Comparison of ENCODE assay signal across 19 cellular contexts in the genomic region with DNA sequence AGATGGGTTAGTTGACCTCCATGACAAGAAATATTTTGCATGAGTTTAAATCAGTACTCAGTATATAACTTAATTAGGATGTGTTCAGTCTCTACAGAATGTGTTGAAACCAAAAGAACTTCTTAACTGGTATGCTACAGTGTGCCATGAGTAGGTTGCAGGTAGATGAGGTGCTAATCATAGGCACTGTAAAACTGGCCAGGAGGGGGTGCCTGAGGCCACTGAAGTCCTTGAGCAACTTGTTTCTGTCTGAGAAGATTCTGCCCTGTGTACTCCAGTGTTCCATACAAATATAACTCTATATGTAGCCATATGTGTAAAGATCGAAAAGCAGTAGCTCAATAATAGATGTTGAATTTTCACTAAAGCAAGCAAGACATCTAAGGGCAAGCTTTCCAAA.
A peak's percentile ranks its signal among the peaks of the same experiment; 100 is the strongest.
DNase-seq lines count a peak whose midpoint lies in the region; FAIRE-seq and TF ChIP-seq lines count a peak whose summit lies in the region.
"Had no signal": no experiment of that assay in that cellular context is flagged by ENCODE, and none has a peak within 500 bp of the region (broad histone marks: within the 10 kb centered on the region; RNA-seq: fewer than 3 reads in every experiment).

No MANE protein-coding gene starts in this region.

- no peak overlapping the region for H3K9ac ChIP-seq in keratinocyte (ENCODE audit: control insufficient read depth, extremely low read depth, insufficient read depth, low read length)

- H3K27me3 ChIP-seq in keratinocyte (ENCODE audit: control insufficient read depth, extremely low read depth, insufficient read depth, low read length): no peaks in the 10 kb centered on the region

- H3K79me2 ChIP-seq in keratinocyte (ENCODE audit: control insufficient read depth, insufficient read depth, low read length): no peaks in the 10 kb centered on the region

- peak; percentile 11; the same call in 1 of the 2 replicates for TF ChIP-seq RAD21 in Ishikawa (IDR thresholded peaks at IDR 0.05; ENCODE audit: low read depth)

- dilution Hi-C loops in keratinocyte (cut with MboI; ENCODE audit: extremely low pct_ligation_motif_present, low sequenced_read_pairs): no loop called here

- no peak overlapping the region for H3K27ac Mint-ChIP-seq in glutamatergic neuron (ENCODE audit: unreplicated experiment)
- H3K27ac Mint-ChIP-seq: activated T-helper 17 cell treated with anti-CD3 and anti-CD28 coated beads, Interleukin-2, amount 50 U/mL, for 72 hours; B cell had no signal

- no peak overlapping the region for H2AFZ ChIP-seq in keratinocyte (ENCODE audit: control insufficient read depth, low read length)

- H3K9me1 ChIP-seq in keratinocyte (ENCODE audit: control insufficient read depth, extremely low read depth, insufficient read depth, low read length): no peaks in the 10 kb centered on the region

- FAIRE-seq in keratinocyte (lab: Jason Lieb, UNC): no peak
- FAIRE-seq: K562 had no signal

- no peaks in the 10 kb centered on the region for H3K36me3 ChIP-seq in keratinocyte (ENCODE audit: control insufficient read depth in 2 of 2, extremely low read depth in 1 of 2, insufficient read depth in 2 of 2, low read length in 2 of 2)

- H3K4me1 ChIP-seq in keratinocyte (ENCODE audit: control insufficient read depth, extremely low read depth, insufficient read depth, low read length): no peaks in the 10 kb centered on the region

- no peak overlapping the region for H3K4me3 Mint-ChIP-seq in glutamatergic neuron (ENCODE audit: unreplicated experiment)
- H3K4me3 Mint-ChIP-seq: activated T-helper 17 cell treated with anti-CD3 and anti-CD28 coated beads, Interleukin-2, amount 50 U/mL, for 72 hours; B cell; central memory CD8-positive, alpha-beta T cell; neural crest cell had no signal

- no peaks in the 10 kb centered on the region for H3K27me3 Mint-ChIP-seq in glutamatergic neuron (ENCODE audit: unreplicated experiment)
- H3K27me3 Mint-ChIP-seq: B cell had no signal

- peaks cover 4% of the 10 kb centered on the region for H3K4me1 Mint-ChIP-seq in glutamatergic neuron (ENCODE audit: low read depth, unreplicated experiment)
- H3K4me1 Mint-ChIP-seq: activated T-helper 17 cell treated with anti-CD3 and anti-CD28 coated beads, Interleukin-2, amount 50 U/mL, for 72 hours; B cell; central memory CD8-positive, alpha-beta T cell had no signal

- no peaks in the 10 kb centered on the region for H3K36me3 Mint-ChIP-seq in glutamatergic neuron (ENCODE audit: unreplicated experiment)

- peak; percentile 16; the same call in 1 of the 3 replicates for TF ChIP-seq CTCF in GM12872 (IDR thresholded peaks at IDR 0.05; ENCODE audit: insufficient read depth, low read depth, low read length)
- peak; percentile 60 for TF ChIP-seq CTCF in choroid plexus epithelial cell (conservative IDR thresholded peaks at IDR 0.05; ENCODE audit: low read depth, low read length)
- peak in 2 of 3 experiments; percentile 38 to 48 for TF ChIP-seq CTCF in keratinocyte (optimal IDR thresholded peaks at IDR 0.05 in 1 of 3, IDR thresholded peaks at IDR 0.05 in 1 of 3, conservative IDR thresholded peaks at IDR 0.05 in 1 of 3; ENCODE audit: extremely low read depth in 1 of 3, insufficient read depth in 2 of 3, low read length in 3 of 3)
- TF ChIP-seq CTCF in glutamatergic neuron (IDR thresholded peaks at IDR 0.05; ENCODE audit: partially characterized antibody, unreplicated experiment): no peak

- H3K9me3 ChIP-seq in keratinocyte (ENCODE audit: control insufficient read depth, low read depth, low read length): no peaks in the 10 kb centered on the region

- no peaks in the 10 kb centered on the region for H4K20me1 ChIP-seq in keratinocyte (ENCODE audit: control insufficient read depth, extremely low read depth, insufficient read depth, low read length)

- in situ Hi-C loops in G401 (cut with HindIII; ENCODE audit: low sequenced_read_pairs): no loop called here

- no peak for TF ChIP-seq EP300 in Ishikawa (IDR thresholded peaks at IDR 0.05; ENCODE audit: borderline replicate concordance)

- peak; percentile 53 for DNase-seq in choroid plexus epithelial cell (ENCODE audit: low read depth)
- DNase-seq in keratinocyte (ENCODE audit: low read depth, low spot score): no peak
- DNase-seq in iPS-NIHi11 (ENCODE audit: low spot score): no peak
- no peak for DNase-seq in H4 (ENCODE audit: low spot score)
- no peak for DNase-seq in glutamatergic neuron
- DNase-seq in G401 (ENCODE audit: low spot score): no peak
- DNase-seq: effector CD8-positive, alpha-beta T cell; GF-D8; left colon; NCI-H510A; SIG-M5; T-helper 2 cell had no signal

- no peak overlapping the region for H3K4me3 ChIP-seq in choroid plexus epithelial cell (ENCODE audit: low read depth, low read length)
- no peak overlapping the region for H3K4me3 ChIP-seq in keratinocyte (ENCODE audit: control insufficient read depth in 2 of 3, extremely low read depth in 1 of 3, insufficient read depth in 2 of 3, low read depth in 1 of 3, low read length in 3 of 3)
- H3K4me3 ChIP-seq: K562 had no signal

- H3K4me2 ChIP-seq in keratinocyte (ENCODE audit: control insufficient read depth, extremely low read depth, insufficient read depth, low read depth, low read length): no peak overlapping the region

- no peak overlapping the region for H3K27ac ChIP-seq in keratinocyte (ENCODE audit: control insufficient read depth, insufficient read depth, low read length)

- H3K9me3 Mint-ChIP-seq in glutamatergic neuron (ENCODE audit: unreplicated experiment): no peaks in the 10 kb centered on the region
- H3K9me3 Mint-ChIP-seq: central memory CD8-positive, alpha-beta T cell had no signal

TF ChIP-seq in Ishikawa, 13 proteins besides CTCF, POLR2A, EP300 and RAD21:
- TF ChIP-seq NFIC (IDR thresholded peaks at IDR 0.05) (no peak), EGR1 (IDR thresholded peaks at IDR 0.05) (no peak), YY1 (IDR thresholded peaks at IDR 0.05; ENCODE audit: low read depth) (no peak), TAF1 (IDR thresholded peaks at IDR 0.05; ENCODE audit: low read depth) (no peak), ZBTB7A (IDR thresholded peaks at IDR 0.05; ENCODE audit: low read depth) (no peak), TEAD4 (IDR thresholded peaks at IDR 0.05) (no peak), CREB1 (IDR thresholded peaks at IDR 0.05; ENCODE audit: low read depth) (no peak), CEBPB (IDR thresholded peaks at IDR 0.05) (no peak), FOXM1 (IDR thresholded peaks at IDR 0.05; ENCODE audit: borderline replicate concordance, low read depth) (no peak), TCF12 (IDR thresholded peaks at IDR 0.05; ENCODE audit: low read depth) (no peak)
- TF ChIP-seq, protein P1, sequence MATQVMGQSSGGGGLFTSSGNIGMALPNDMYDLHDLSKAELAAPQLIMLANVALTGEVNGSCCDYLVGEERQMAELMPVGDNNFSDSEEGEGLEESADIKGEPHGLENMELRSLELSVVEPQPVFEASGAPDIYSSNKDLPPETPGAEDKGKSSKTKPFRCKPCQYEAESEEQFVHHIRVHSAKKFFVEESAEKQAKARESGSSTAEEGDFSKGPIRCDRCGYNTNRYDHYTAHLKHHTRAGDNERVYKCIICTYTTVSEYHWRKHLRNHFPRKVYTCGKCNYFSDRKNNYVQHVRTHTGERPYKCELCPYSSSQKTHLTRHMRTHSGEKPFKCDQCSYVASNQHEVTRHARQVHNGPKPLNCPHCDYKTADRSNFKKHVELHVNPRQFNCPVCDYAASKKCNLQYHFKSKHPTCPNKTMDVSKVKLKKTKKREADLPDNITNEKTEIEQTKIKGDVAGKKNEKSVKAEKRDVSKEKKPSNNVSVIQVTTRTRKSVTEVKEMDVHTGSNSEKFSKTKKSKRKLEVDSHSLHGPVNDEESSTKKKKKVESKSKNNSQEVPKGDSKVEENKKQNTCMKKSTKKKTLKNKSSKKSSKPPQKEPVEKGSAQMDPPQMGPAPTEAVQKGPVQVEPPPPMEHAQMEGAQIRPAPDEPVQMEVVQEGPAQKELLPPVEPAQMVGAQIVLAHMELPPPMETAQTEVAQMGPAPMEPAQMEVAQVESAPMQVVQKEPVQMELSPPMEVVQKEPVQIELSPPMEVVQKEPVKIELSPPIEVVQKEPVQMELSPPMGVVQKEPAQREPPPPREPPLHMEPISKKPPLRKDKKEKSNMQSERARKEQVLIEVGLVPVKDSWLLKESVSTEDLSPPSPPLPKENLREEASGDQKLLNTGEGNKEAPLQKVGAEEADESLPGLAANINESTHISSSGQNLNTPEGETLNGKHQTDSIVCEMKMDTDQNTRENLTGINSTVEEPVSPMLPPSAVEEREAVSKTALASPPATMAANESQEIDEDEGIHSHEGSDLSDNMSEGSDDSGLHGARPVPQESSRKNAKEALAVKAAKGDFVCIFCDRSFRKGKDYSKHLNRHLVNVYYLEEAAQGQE (IDR thresholded peaks at IDR 0.05; ENCODE audit: low read depth): no peak
- TF ChIP-seq, protein P2, sequence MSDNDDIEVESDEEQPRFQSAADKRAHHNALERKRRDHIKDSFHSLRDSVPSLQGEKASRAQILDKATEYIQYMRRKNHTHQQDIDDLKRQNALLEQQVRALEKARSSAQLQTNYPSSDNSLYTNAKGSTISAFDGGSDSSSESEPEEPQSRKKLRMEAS (IDR thresholded peaks at IDR 0.05): no peak
- TF ChIP-seq, protein P3, sequence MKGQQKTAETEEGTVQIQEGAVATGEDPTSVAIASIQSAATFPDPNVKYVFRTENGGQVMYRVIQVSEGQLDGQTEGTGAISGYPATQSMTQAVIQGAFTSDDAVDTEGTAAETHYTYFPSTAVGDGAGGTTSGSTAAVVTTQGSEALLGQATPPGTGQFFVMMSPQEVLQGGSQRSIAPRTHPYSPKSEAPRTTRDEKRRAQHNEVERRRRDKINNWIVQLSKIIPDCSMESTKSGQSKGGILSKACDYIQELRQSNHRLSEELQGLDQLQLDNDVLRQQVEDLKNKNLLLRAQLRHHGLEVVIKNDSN (IDR thresholded peaks at IDR 0.05): no peak
